8 cellular contexts compared by ENCODE assay signal in genomic region chr5:177552839-177553455, GRCh38. TPM values are rescaled to one million over a fixed set of nuclear protein-coding genes. Genes with fewer than 3 reads are reported as not detected.
DNase-seq lines count a peak whose midpoint lies in the region; ATAC-seq, FAIRE-seq and TF ChIP-seq lines count a peak whose summit lies in the region.

No MANE protein-coding gene starts in this region.

- H3K4me1 ChIP-seq in K562 (replicated peaks in 1 of 2; ENCODE audit: control insufficient read depth in 2 of 2, insufficient read depth in 2 of 2, low read length in 2 of 2) (peaks cover 18 to 35% of the 10 kb centered on the region in 2 experiments), urinary bladder (ENCODE audit: insufficient read depth) (peaks cover 3% of the 10 kb centered on the region)

- CTCF ChIA-PET in K562 (lab: Yijun Ruan, JAX; ENCODE audit: low intra/inter-chr PET ratio), result no interaction called here

- peaks cover 17% of the 10 kb centered on the region for H4K20me1 ChIP-seq in K562 (replicated peaks; ENCODE audit: control insufficient read depth, insufficient read depth, low read length)

- DNase-seq in activated naive CD4-positive, alpha-beta T cell (lab: John Stamatoyannopoulos, UW), result no peak
- DNase-seq in K562 (ENCODE audit: extremely low read depth in 1 of 4, low spot score in 3 of 4) (no peak), lower leg skin (ENCODE audit: low spot score in 2 of 2) (no peak), Kasumi-1 (lab: John Stamatoyannopoulos, UW) (no peak)
- DNase-seq in activated CD8-positive, alpha-beta memory T cell treated with anti-CD3 and anti-CD28 coated beads, Interleukin-2, amount 50 U/mL, for 48 hours, result no peak
- no peak for DNase-seq in effector CD4-positive, alpha-beta T cell

- POLR2A ChIA-PET in K562 (lab: Yijun Ruan, JAX), result interaction anchor here (0.6 to 1.6 kb wide), 5 partner anchors 8 to 39 kb away, joined by 3 to 6 read pairs (median 5); partner anchors contain the start of gene TMED9

- peak overlapping the region; percentile 83 for H3K4me3 ChIP-seq in K562
- peak overlapping the region; percentile 73 for H3K4me3 ChIP-seq in lower leg skin (ENCODE audit: low read depth, poor library complexity, severe bottlenecking)
- peak overlapping the region; percentile 97 for H3K4me3 ChIP-seq in urinary bladder (ENCODE audit: low read depth, low read length)

- H3K36me3 ChIP-seq in K562 (ENCODE audit: control insufficient read depth, insufficient read depth, low read length) (peaks cover 35% of the 10 kb centered on the region), urinary bladder (ENCODE audit: insufficient read depth) (no peaks in the 10 kb centered on the region)

- in situ Hi-C loops in K562 (cut with MboI), result no loop called here

- TF ChIP-seq CTCF in K562 (IDR thresholded peaks at IDR 0.05 in 2 of 3, conservative IDR thresholded peaks at IDR 0.05 in 1 of 3; ENCODE audit: insufficient read depth in 2 of 3, low read depth in 1 of 3, low read length in 3 of 3), result no peak
- TF ChIP-seq CTCF in lower leg skin (IDR thresholded peaks at IDR 0.05), result no peak

- peak overlapping the region; percentile 82 for H3K4me3 Mint-ChIP-seq in activated naive CD4-positive, alpha-beta T cell treated with anti-CD3 and anti-CD28 coated beads, Interleukin-2, amount 50 U/mL, for 24 hours

- H3K9me3 ChIP-seq in K562 (replicated peaks; ENCODE audit: control insufficient read depth, insufficient read depth, low read depth, low read length), result no peaks in the 10 kb centered on the region

- H3K4me1 Mint-ChIP-seq in activated naive CD4-positive, alpha-beta T cell treated with anti-CD3 and anti-CD28 coated beads, Interleukin-2, amount 50 U/mL, for 24 hours, result peaks cover 42% of the 10 kb centered on the region

- H3K9me3 Mint-ChIP-seq in activated naive CD4-positive, alpha-beta T cell treated with anti-CD3 and anti-CD28 coated beads, Interleukin-2, amount 50 U/mL, for 24 hours, result no peaks in the 10 kb centered on the region

- BruUV-seq in K562 (replicated peaks; lab: Mats Ljungman, UMichigan), result no TSS peak

- H3K36me3 Mint-ChIP-seq in activated naive CD4-positive, alpha-beta T cell treated with anti-CD3 and anti-CD28 coated beads, Interleukin-2, amount 50 U/mL, for 24 hours, result no peaks in the 10 kb centered on the region

- no peak for ATAC-seq in K562

- H3K9ac ChIP-seq in K562 (ENCODE audit: insufficient read depth in 1 of 2, low read depth in 2 of 2, low read length in 2 of 2), result peak overlapping the region; percentile 75 to 94; a peak in 3 of 4 replicates

- no peak for FAIRE-seq in K562 (lab: Jason Lieb, UNC)

- H3K27ac Mint-ChIP-seq in activated naive CD4-positive, alpha-beta T cell treated with anti-CD3 and anti-CD28 coated beads, Interleukin-2, amount 50 U/mL, for 24 hours, result peak overlapping the region; percentile 70

- TF ChIP-seq RAD21 in K562 (CRISPR knock-in tag; conservative IDR thresholded peaks at IDR 0.05 in 1 of 2, IDR thresholded peaks at IDR 0.05 in 1 of 2), result no peak

- H3K9me1 ChIP-seq in K562 (ENCODE audit: control insufficient read depth, insufficient read depth, low read length), result no peaks in the 10 kb centered on the region

- H3K27me3 ChIP-seq in K562 (ENCODE audit: control insufficient read depth in 2 of 2, insufficient read depth in 2 of 2, low read length in 2 of 2), result no peaks in the 10 kb centered on the region

- no peaks in the 10 kb centered on the region for H3K27me3 Mint-ChIP-seq in activated naive CD4-positive, alpha-beta T cell treated with anti-CD3 and anti-CD28 coated beads, Interleukin-2, amount 50 U/mL, for 24 hours

- H3K4me2 ChIP-seq in K562 (ENCODE audit: insufficient read depth, low read length), result peak overlapping the region; percentile 76

- no peak overlapping the region for H2AFZ ChIP-seq in K562 (ENCODE audit: low read depth, low read length)

- intact Hi-C loops in K562 (cut with micrococcal nuclease) (no loop called here), lower leg skin (cut with DNase I; ENCODE audit: low total_unique reads) (no loop called here)

- no peak for TF ChIP-seq POLR2A in K562 (conservative IDR thresholded peaks at IDR 0.05)
- no peak for TF ChIP-seq POLR2A in lower leg skin (IDR thresholded peaks at IDR 0.05)

- H3K79me2 ChIP-seq in K562 (ENCODE audit: control insufficient read depth, insufficient read depth, low read length), result peaks cover 43% of the 10 kb centered on the region

- no peak overlapping the region for H3K27ac ChIP-seq in K562 (ENCODE audit: extremely low read depth, low read depth, low read length)
- H3K27ac ChIP-seq in urinary bladder (ENCODE audit: low read depth), result no peak overlapping the region

- TF ChIP-seq EP300 in K562 (IDR thresholded peaks at IDR 0.05; ENCODE audit: low read length), result no peak

- WGBS in K562 (ENCODE audit: insufficient coverage, low coverage, missing lambda C conversion rate), result 80% methylated on average over 15 of the region's 16 CpGs
- WGBS in lower leg skin, 2 donors, result 34 to 42% methylated on average over 16 of the region's 16 CpGs
- 33% methylated on average over 16 of the region's 16 CpGs for WGBS in urinary bladder

RNA-seq across cellular contexts. Expression of gene FAM193B, which starts 1.4 kb away (rescaled TPM):
- total RNA-seq in K562 (2011; cell fraction: chromatin; rRNA removed; ENCODE audit: low replicate concordance), result 296 and 489 TPM in 2 replicates
- total RNA-seq in K562 (2011; cell fraction: nucleolus; rRNA removed), result 300 and 332 TPM in 2 replicates
- total RNA-seq in K562 (2011; cell fraction: nucleoplasm; rRNA removed), result 230 and 273 TPM in 2 replicates
- 33.6 and 53.1 TPM in 2 replicates for total RNA-seq in K562 (2014; rRNA removed)
- total RNA-seq in K562 (2014; rRNA removed; fragmentation: Illumina TruSeq; extraction: Trizol), result 15.2 and 18.0 TPM in 2 replicates
- 31.7 and 37.3 TPM in 2 replicates for total RNA-seq in K562 (2015; rRNA removed; fragmentation: Illumina TruSeq; extraction: Trizol)
- 58.7 and 59.4 TPM in 2 replicates for total RNA-seq in K562 (2021)
- 51.5 and 73.5 TPM in 2 replicates for polyA plus RNA-seq in K562 (2011; rRNA removed)
- polyA plus RNA-seq in K562 (2011; cell fraction: cytosol; rRNA removed), result 30.7 and 38.5 TPM in 2 replicates
- 492 and 661 TPM in 2 replicates for polyA plus RNA-seq in K562 (2011; cell fraction: nucleus; rRNA removed)
- polyA plus RNA-seq in K562 (2012), result 52.7 and 87.6 TPM in 2 replicates
- 44.1 and 45.0 TPM in 2 replicates for polyA plus RNA-seq in K562 (2014; fragmentation: Illumina TruSeq; extraction: Trizol)
- polyA plus RNA-seq in K562 (2014; fragmentation: Nextera tagmentation; extraction: Ambion mirVana), result 1 to 10 TPM; 4.4 to 5.0 TPM
- 73.4 and 76.4 TPM in 2 replicates for polyA plus RNA-seq in K562 (2014; rRNA removed)
- polyA minus RNA-seq in K562 (2011; rRNA and poly(A)+ RNA removed), result 11.0 and 15.0 TPM in 2 replicates
- 10.5 and 24.3 TPM in 2 replicates for polyA minus RNA-seq in K562 (2011; cell fraction: cytosol; rRNA and poly(A)+ RNA removed)
- polyA minus RNA-seq in K562 (2011; cell fraction: nucleus; rRNA and poly(A)+ RNA removed), result 47.3 and 51.4 TPM in 2 replicates
- 100 to 1,000 TPM in 1 of 4 donors, 10 to 100 TPM in 3; 57.0 to 128 (median 69.7) TPM for total RNA-seq in lower leg skin
- 22.8 TPM for total RNA-seq in urinary bladder
- polyA plus RNA-seq in urinary bladder, result 66.7 TPM

RNA-seq across cellular contexts. Expression of gene DDX41, which starts 36.2 kb away (rescaled TPM):
- 156 and 392 TPM in 2 replicates for total RNA-seq in K562 (2011; cell fraction: chromatin; rRNA removed; ENCODE audit: low replicate concordance)
- total RNA-seq in K562 (2011; cell fraction: nucleolus; rRNA removed), result 235 and 242 TPM in 2 replicates
- 123 and 170 TPM in 2 replicates for total RNA-seq in K562 (2011; cell fraction: nucleoplasm; rRNA removed)
- total RNA-seq in K562 (2014; rRNA removed) (284 and 396 TPM in 2 replicates), K562 (2014; rRNA removed; fragmentation: Illumina TruSeq; extraction: Trizol) (41.4 and 53.7 TPM in 2 replicates), K562 (2015; rRNA removed; fragmentation: Illumina TruSeq; extraction: Trizol) (97.1 and 116 TPM in 2 replicates), K562 (2021) (164 and 167 TPM in 2 replicates), lower leg skin (100 to 1,000 TPM in 1 of 4 donors, 10 to 100 TPM in 3; 70.7 to 108 (median 88.6) TPM), urinary bladder (27.4 TPM)
- polyA plus RNA-seq in K562 (2011; rRNA removed) (138 and 148 TPM in 2 replicates), K562 (2014; fragmentation: Illumina TruSeq; extraction: Trizol) (94.9 and 113 TPM in 2 replicates), K562 (2014; fragmentation: Nextera tagmentation; extraction: Ambion mirVana) (10 to 100 TPM; 38.2 to 60.1 TPM), K562 (2014; rRNA removed) (234 and 236 TPM in 2 replicates), urinary bladder (65.6 TPM)
- 199 and 327 TPM in 2 replicates for polyA plus RNA-seq in K562 (2011; cell fraction: cytosol; rRNA removed)
- polyA plus RNA-seq in K562 (2011; cell fraction: nucleus; rRNA removed), result 545 and 753 TPM in 2 replicates
- 166 and 178 TPM in 2 replicates for polyA plus RNA-seq in K562 (2012)
- polyA minus RNA-seq in K562 (2011; rRNA and poly(A)+ RNA removed), result 143 and 154 TPM in 2 replicates
- 157 and 376 TPM in 2 replicates for polyA minus RNA-seq in K562 (2011; cell fraction: cytosol; rRNA and poly(A)+ RNA removed)
- 191 and 218 TPM in 2 replicates for polyA minus RNA-seq in K562 (2011; cell fraction: nucleus; rRNA and poly(A)+ RNA removed)

RNA-seq across cellular contexts. Expression of gene TMED9, which starts 39.1 kb away (rescaled TPM):
- 151 and 356 TPM in 2 replicates for total RNA-seq in K562 (2011; cell fraction: chromatin; rRNA removed; ENCODE audit: low replicate concordance)
- total RNA-seq in K562 (2011; cell fraction: nucleolus; rRNA removed), result 455 and 495 TPM in 2 replicates
- 410 and 412 TPM in 2 replicates for total RNA-seq in K562 (2011; cell fraction: nucleoplasm; rRNA removed)
- total RNA-seq in K562 (2014; rRNA removed), result 90.0 and 98.0 TPM in 2 replicates
- 57.1 and 65.9 TPM in 2 replicates for total RNA-seq in K562 (2014; rRNA removed; fragmentation: Illumina TruSeq; extraction: Trizol)
- total RNA-seq in K562 (2015; rRNA removed; fragmentation: Illumina TruSeq; extraction: Trizol), result 72.8 and 73.5 TPM in 2 replicates
- total RNA-seq in K562 (2021), result 147 and 173 TPM in 2 replicates
- 301 and 375 TPM in 2 replicates for polyA plus RNA-seq in K562 (2011; rRNA removed)
- 280 and 325 TPM in 2 replicates for polyA plus RNA-seq in K562 (2011; cell fraction: cytosol; rRNA removed)
- 112 and 139 TPM in 2 replicates for polyA plus RNA-seq in K562 (2011; cell fraction: nucleus; rRNA removed)
- 181 and 366 TPM in 2 replicates for polyA plus RNA-seq in K562 (2012)
- 144 and 168 TPM in 2 replicates for polyA plus RNA-seq in K562 (2014; fragmentation: Illumina TruSeq; extraction: Trizol)
- 10 to 100 TPM; 43.7 to 53.2 TPM for polyA plus RNA-seq in K562 (2014; fragmentation: Nextera tagmentation; extraction: Ambion mirVana)
- 213 and 235 TPM in 2 replicates for polyA plus RNA-seq in K562 (2014; rRNA removed)
- 208 and 226 TPM in 2 replicates for polyA minus RNA-seq in K562 (2011; rRNA and poly(A)+ RNA removed)
- polyA minus RNA-seq in K562 (2011; cell fraction: cytosol; rRNA and poly(A)+ RNA removed), result 75.1 and 101 TPM in 2 replicates
- polyA minus RNA-seq in K562 (2011; cell fraction: nucleus; rRNA and poly(A)+ RNA removed), result 40.4 and 90.7 TPM in 2 replicates
- 10 to 100 TPM; 70.4 to 95.7 (median 80.4) TPM for total RNA-seq in lower leg skin
- 50.9 TPM for total RNA-seq in urinary bladder
- polyA plus RNA-seq in urinary bladder, result 136 TPM

RNA-seq across cellular contexts. Expression of gene DOK3, which starts 43.3 kb away (rescaled TPM):
- 31.3 and 80.0 TPM in 2 replicates for total RNA-seq in K562 (2011; cell fraction: chromatin; rRNA removed; ENCODE audit: low replicate concordance)
- total RNA-seq in K562 (2011; cell fraction: nucleolus; rRNA removed), result 40.8 and 45.7 TPM in 2 replicates
- 31.9 and 45.3 TPM in 2 replicates for total RNA-seq in K562 (2011; cell fraction: nucleoplasm; rRNA removed)
- 9.2 and 11.0 TPM in 2 replicates for total RNA-seq in K562 (2014; rRNA removed)
- 2.0 TPM in 2 replicates for total RNA-seq in K562 (2014; rRNA removed; fragmentation: Illumina TruSeq; extraction: Trizol)
- total RNA-seq in K562 (2015; rRNA removed; fragmentation: Illumina TruSeq; extraction: Trizol), result 5.9 and 7.2 TPM in 2 replicates
- 15.7 and 21.1 TPM in 2 replicates for total RNA-seq in K562 (2021)
- 8.0 and 16.1 TPM in 2 replicates for polyA plus RNA-seq in K562 (2011; rRNA removed)
- 15.1 and 21.5 TPM in 2 replicates for polyA plus RNA-seq in K562 (2011; cell fraction: cytosol; rRNA removed)
- polyA plus RNA-seq in K562 (2011; cell fraction: nucleus; rRNA removed), result 70.3 and 111 TPM in 2 replicates
- polyA plus RNA-seq in K562 (2012), result 14.5 and 23.5 TPM in 2 replicates
- polyA plus RNA-seq in K562 (2014; fragmentation: Illumina TruSeq; extraction: Trizol), result 10.1 and 12.5 TPM in 2 replicates
- polyA plus RNA-seq in K562 (2014; fragmentation: Nextera tagmentation; extraction: Ambion mirVana), result 1 to 10 TPM; 1.3 to 1.7 TPM
- 16.9 and 23.0 TPM in 2 replicates for polyA plus RNA-seq in K562 (2014; rRNA removed)
- polyA minus RNA-seq in K562 (2011; rRNA and poly(A)+ RNA removed), result 3.9 and 4.1 TPM in 2 replicates
- 7.4 and 11.9 TPM in 2 replicates for polyA minus RNA-seq in K562 (2011; cell fraction: cytosol; rRNA and poly(A)+ RNA removed)
- polyA minus RNA-seq in K562 (2011; cell fraction: nucleus; rRNA and poly(A)+ RNA removed), result 18.3 and 19.9 TPM in 2 replicates
- total RNA-seq in lower leg skin, result 1 to 10 TPM; 1.5 to 4.0 (median 2.0) TPM
- 2.9 TPM for total RNA-seq in urinary bladder
- polyA plus RNA-seq in urinary bladder, result 8.5 TPM

RNA-seq across cellular contexts. Expression of gene B4GALT7, which starts 47.0 kb away (rescaled TPM):
- total RNA-seq in K562 (2011; cell fraction: chromatin; rRNA removed; ENCODE audit: low replicate concordance), result 14.2 and 45.7 TPM in 2 replicates
- 39.6 and 42.7 TPM in 2 replicates for total RNA-seq in K562 (2011; cell fraction: nucleolus; rRNA removed)
- 25.6 and 30.6 TPM in 2 replicates for total RNA-seq in K562 (2011; cell fraction: nucleoplasm; rRNA removed)
- total RNA-seq in K562 (2014; rRNA removed), result 15.1 and 18.2 TPM in 2 replicates
- total RNA-seq in K562 (2014; rRNA removed; fragmentation: Illumina TruSeq; extraction: Trizol), result 2.3 and 4.6 TPM in 2 replicates
- total RNA-seq in K562 (2015; rRNA removed; fragmentation: Illumina TruSeq; extraction: Trizol), result 9.1 and 9.7 TPM in 2 replicates
- total RNA-seq in K562 (2021), result 17.7 and 18.3 TPM in 2 replicates
- polyA plus RNA-seq in K562 (2011; rRNA removed), result 9.5 and 11.4 TPM in 2 replicates
- polyA plus RNA-seq in K562 (2011; cell fraction: cytosol; rRNA removed), result 12.4 and 32.8 TPM in 2 replicates
- polyA plus RNA-seq in K562 (2011; cell fraction: nucleus; rRNA removed), result 18.8 and 34.8 TPM in 2 replicates
- polyA plus RNA-seq in K562 (2012), result 11.7 and 19.4 TPM in 2 replicates
- 8.8 and 14.6 TPM in 2 replicates for polyA plus RNA-seq in K562 (2014; fragmentation: Illumina TruSeq; extraction: Trizol)
- under 1 TPM; 0.34 to 0.88 TPM for polyA plus RNA-seq in K562 (2014; fragmentation: Nextera tagmentation; extraction: Ambion mirVana)
- polyA plus RNA-seq in K562 (2014; rRNA removed), result 15.0 and 16.6 TPM in 2 replicates
- 3.1 and 5.6 TPM in 2 replicates for polyA minus RNA-seq in K562 (2011; rRNA and poly(A)+ RNA removed)
- 7.4 and 7.8 TPM in 2 replicates for polyA minus RNA-seq in K562 (2011; cell fraction: cytosol; rRNA and poly(A)+ RNA removed)
- 12.8 and 18.5 TPM in 2 replicates for polyA minus RNA-seq in K562 (2011; cell fraction: nucleus; rRNA and poly(A)+ RNA removed)
- 10 to 100 TPM; 11.8 to 17.8 (median 16.4) TPM for total RNA-seq in lower leg skin
- 14.3 TPM for total RNA-seq in urinary bladder
- polyA plus RNA-seq in urinary bladder, result 29.4 TPM
